Comparison of ENCODE assay signal across 1 cellular context in the genomic region with DNA sequence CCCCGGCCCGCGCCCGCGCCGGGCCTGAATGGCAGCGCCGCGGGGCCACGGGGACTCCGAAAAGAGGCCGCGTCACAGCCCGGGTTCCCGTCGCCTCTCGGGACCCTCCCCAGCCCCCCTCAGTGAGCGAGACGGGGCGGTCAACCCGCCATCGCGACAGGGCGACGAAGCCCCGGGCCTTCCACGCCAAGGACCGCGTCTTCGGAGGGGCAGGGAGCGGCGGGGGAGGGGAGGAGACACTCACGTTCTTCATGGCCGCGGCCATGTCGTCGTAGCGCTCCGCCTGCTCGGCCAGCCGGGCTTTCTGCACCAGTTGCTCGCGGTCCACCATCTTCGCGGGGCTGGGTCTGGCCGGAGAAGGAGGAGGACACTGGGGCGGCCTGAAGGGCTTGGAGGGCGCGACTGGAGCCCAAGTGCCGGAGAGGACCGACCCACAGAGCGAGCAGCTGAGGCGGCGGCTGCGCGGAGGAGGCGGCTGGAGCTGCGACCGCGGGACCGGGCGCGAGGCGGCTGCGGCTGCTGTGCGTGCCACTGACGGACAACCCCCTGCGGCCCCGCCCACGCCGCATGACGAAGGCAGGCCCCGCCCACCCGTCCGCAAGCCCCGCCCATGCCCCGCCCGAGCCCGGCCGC.
A peak's percentile ranks its signal among the peaks of the same experiment; 100 is the strongest.
TF ChIP-seq lines count a peak whose summit lies in the region.

A gene (minus strand): TSS at position 514 of the 633 bp plus-strand sequence. CDS start 183 bp downstream, at position 331.

TF ChIP-seq in K562, 482 proteins besides CTCF, POLR2A, EP300 and RAD21 (continued from another document and continues in another):
- TF ChIP-seq, protein P1, sequence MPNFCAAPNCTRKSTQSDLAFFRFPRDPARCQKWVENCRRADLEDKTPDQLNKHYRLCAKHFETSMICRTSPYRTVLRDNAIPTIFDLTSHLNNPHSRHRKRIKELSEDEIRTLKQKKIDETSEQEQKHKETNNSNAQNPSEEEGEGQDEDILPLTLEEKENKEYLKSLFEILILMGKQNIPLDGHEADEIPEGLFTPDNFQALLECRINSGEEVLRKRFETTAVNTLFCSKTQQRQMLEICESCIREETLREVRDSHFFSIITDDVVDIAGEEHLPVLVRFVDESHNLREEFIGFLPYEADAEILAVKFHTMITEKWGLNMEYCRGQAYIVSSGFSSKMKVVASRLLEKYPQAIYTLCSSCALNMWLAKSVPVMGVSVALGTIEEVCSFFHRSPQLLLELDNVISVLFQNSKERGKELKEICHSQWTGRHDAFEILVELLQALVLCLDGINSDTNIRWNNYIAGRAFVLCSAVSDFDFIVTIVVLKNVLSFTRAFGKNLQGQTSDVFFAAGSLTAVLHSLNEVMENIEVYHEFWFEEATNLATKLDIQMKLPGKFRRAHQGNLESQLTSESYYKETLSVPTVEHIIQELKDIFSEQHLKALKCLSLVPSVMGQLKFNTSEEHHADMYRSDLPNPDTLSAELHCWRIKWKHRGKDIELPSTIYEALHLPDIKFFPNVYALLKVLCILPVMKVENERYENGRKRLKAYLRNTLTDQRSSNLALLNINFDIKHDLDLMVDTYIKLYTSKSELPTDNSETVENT (CRISPR knock-in tag; IDR thresholded peaks at IDR 0.05) = peak; percentile 96
- TF ChIP-seq HNRNPH1 (optimal IDR thresholded peaks at IDR 0.05; ENCODE audit: low read depth, low read length) (no peak), ZNF57 (CRISPR knock-in tag; IDR thresholded peaks at IDR 0.05) (no peak), JUN (IDR thresholded peaks at IDR 0.05; ENCODE audit: borderline replicate concordance, low read depth, low read length) (peak; percentile 42; the same call in 1 of the 2 replicates), JUN (CRISPR knock-in tag; IDR thresholded peaks at IDR 0.05; ENCODE audit: borderline replicate concordance) (no peak), HDAC6 (IDR thresholded peaks at IDR 0.05; ENCODE audit: low read depth, low read length) (no peak), MAZ (CRISPR knock-in tag; conservative IDR thresholded peaks at IDR 0.05 in 1 of 2, IDR thresholded peaks at IDR 0.05 in 1 of 2) (peak; percentile 9 to 78; a peak in 3 of 4 replicates), ASH1L (IDR thresholded peaks at IDR 0.05; ENCODE audit: borderline replicate concordance, low read depth, partially characterized antibody) (no peak), GTF2A2 (tag; IDR thresholded peaks at IDR 0.05) (no peak), ZNF561 (CRISPR knock-in tag; conservative IDR thresholded peaks at IDR 0.05) (no peak), CCAR2 (IDR thresholded peaks at IDR 0.05; ENCODE audit: low read depth, low read length) (no peak), RNF2 (IDR thresholded peaks at IDR 0.05) (peak; percentile 15; the same call in 1 of the 2 replicates), CBX1 (IDR thresholded peaks at IDR 0.05; ENCODE audit: low read depth) (peak; percentile 40; the same call in 1 of the 2 replicates), PCBP2 (IDR thresholded peaks at IDR 0.05; ENCODE audit: low read depth, low read length, poor library complexity, severe bottlenecking) (peak; percentile 43), SMARCA4 (IDR thresholded peaks at IDR 0.05) (no peak), ZNF347 (CRISPR knock-in tag; IDR thresholded peaks at IDR 0.05; ENCODE audit: low read depth) (no peak), BACH1 (tag; IDR thresholded peaks at IDR 0.05) (no peak), ZNF133 (CRISPR knock-in tag; IDR thresholded peaks at IDR 0.05) (no peak), ARID1B (IDR thresholded peaks at IDR 0.05) (0 out of 2 replicates have a peak, but pooled peaks have one; percentile 2), MED1 (CRISPR knock-in tag; IDR thresholded peaks at IDR 0.05; ENCODE audit: borderline replicate concordance) (no peak), KLF16 (IDR thresholded peaks at IDR 0.05) (no peak), POU5F1 (IDR thresholded peaks at IDR 0.05; ENCODE audit: borderline replicate concordance, low read depth, low read length, partially characterized antibody) (no peak), HDAC1 (IDR thresholded peaks at IDR 0.05) (peak; percentile 55 to 99; a peak in 3 of 4 replicates), PHB (CRISPR knock-in tag; IDR thresholded peaks at IDR 0.05) (peak; percentile 86), ETS2 (tag; IDR thresholded peaks at IDR 0.05; ENCODE audit: borderline replicate concordance, poor library complexity, severe bottlenecking) (no peak), ESRRA (IDR thresholded peaks at IDR 0.05; ENCODE audit: borderline replicate concordance, low read depth) (no peak; the same call in 1 of the 2 replicates), SRSF1 (IDR thresholded peaks at IDR 0.05; ENCODE audit: low read depth, low read length) (no peak), KLF6 (CRISPR knock-in tag; IDR thresholded peaks at IDR 0.05; ENCODE audit: borderline replicate concordance) (no peak), FOXM1 (IDR thresholded peaks at IDR 0.05; ENCODE audit: low read depth) (no peak), FOXM1 (CRISPR knock-in tag; IDR thresholded peaks at IDR 0.05; ENCODE audit: low read depth) (no peak), ZNF75A (CRISPR knock-in tag; IDR thresholded peaks at IDR 0.05) (no peak), ZNF3 (CRISPR knock-in tag; IDR thresholded peaks at IDR 0.05) (no peak), ZNF184 (CRISPR knock-in tag; IDR thresholded peaks at IDR 0.05) (no peak)
- TF ChIP-seq, protein P2, sequence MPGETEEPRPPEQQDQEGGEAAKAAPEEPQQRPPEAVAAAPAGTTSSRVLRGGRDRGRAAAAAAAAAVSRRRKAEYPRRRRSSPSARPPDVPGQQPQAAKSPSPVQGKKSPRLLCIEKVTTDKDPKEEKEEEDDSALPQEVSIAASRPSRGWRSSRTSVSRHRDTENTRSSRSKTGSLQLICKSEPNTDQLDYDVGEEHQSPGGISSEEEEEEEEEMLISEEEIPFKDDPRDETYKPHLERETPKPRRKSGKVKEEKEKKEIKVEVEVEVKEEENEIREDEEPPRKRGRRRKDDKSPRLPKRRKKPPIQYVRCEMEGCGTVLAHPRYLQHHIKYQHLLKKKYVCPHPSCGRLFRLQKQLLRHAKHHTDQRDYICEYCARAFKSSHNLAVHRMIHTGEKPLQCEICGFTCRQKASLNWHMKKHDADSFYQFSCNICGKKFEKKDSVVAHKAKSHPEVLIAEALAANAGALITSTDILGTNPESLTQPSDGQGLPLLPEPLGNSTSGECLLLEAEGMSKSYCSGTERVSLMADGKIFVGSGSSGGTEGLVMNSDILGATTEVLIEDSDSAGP (CRISPR knock-in tag; IDR thresholded peaks at IDR 0.05) = peak; percentile 52
- TF ChIP-seq, protein P3, sequence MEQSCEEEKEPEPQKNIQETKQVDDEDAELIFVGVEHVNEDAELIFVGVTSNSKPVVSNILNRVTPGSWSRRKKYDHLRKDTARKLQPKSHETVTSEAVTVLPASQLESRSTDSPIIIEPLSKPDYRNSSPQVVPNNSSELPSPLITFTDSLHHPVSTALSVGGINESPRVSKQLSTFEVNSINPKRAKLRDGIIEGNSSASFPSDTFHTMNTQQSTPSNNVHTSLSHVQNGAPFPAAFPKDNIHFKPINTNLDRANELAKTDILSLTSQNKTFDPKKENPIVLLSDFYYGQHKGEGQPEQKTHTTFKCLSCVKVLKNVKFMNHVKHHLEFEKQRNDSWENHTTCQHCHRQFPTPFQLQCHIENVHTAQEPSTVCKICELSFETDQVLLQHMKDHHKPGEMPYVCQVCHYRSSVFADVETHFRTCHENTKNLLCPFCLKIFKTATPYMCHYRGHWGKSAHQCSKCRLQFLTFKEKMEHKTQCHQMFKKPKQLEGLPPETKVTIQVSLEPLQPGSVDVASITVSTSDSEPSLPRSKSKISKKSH (CRISPR knock-in tag; IDR thresholded peaks at IDR 0.05) = 0 out of 2 replicates have a peak, but pooled peaks have one; percentile 37
- TF ChIP-seq, protein P4, sequence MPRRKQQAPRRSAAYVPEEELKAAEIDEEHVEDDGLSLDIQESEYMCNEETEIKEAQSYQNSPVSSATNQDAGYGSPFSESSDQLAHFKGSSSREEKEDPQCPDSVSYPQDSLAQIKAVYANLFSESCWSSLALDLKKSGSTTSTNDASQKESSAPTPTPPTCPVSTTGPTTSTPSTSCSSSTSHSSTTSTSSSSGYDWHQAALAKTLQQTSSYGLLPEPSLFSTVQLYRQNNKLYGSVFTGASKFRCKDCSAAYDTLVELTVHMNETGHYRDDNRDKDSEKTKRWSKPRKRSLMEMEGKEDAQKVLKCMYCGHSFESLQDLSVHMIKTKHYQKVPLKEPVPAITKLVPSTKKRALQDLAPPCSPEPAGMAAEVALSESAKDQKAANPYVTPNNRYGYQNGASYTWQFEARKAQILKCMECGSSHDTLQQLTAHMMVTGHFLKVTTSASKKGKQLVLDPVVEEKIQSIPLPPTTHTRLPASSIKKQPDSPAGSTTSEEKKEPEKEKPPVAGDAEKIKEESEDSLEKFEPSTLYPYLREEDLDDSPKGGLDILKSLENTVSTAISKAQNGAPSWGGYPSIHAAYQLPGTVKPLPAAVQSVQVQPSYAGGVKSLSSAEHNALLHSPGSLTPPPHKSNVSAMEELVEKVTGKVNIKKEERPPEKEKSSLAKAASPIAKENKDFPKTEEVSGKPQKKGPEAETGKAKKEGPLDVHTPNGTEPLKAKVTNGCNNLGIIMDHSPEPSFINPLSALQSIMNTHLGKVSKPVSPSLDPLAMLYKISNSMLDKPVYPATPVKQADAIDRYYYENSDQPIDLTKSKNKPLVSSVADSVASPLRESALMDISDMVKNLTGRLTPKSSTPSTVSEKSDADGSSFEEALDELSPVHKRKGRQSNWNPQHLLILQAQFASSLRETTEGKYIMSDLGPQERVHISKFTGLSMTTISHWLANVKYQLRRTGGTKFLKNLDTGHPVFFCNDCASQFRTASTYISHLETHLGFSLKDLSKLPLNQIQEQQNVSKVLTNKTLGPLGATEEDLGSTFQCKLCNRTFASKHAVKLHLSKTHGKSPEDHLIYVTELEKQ (CRISPR knock-in tag; IDR thresholded peaks at IDR 0.05) = no peak
- TF ChIP-seq, protein P5, sequence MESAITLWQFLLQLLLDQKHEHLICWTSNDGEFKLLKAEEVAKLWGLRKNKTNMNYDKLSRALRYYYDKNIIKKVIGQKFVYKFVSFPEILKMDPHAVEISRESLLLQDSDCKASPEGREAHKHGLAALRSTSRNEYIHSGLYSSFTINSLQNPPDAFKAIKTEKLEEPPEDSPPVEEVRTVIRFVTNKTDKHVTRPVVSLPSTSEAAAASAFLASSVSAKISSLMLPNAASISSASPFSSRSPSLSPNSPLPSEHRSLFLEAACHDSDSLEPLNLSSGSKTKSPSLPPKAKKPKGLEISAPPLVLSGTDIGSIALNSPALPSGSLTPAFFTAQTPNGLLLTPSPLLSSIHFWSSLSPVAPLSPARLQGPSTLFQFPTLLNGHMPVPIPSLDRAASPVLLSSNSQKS (CRISPR knock-in tag; IDR thresholded peaks at IDR 0.05) = 0 out of 2 replicates have a peak, but pooled peaks have one; percentile 42
- TF ChIP-seq, protein P6, sequence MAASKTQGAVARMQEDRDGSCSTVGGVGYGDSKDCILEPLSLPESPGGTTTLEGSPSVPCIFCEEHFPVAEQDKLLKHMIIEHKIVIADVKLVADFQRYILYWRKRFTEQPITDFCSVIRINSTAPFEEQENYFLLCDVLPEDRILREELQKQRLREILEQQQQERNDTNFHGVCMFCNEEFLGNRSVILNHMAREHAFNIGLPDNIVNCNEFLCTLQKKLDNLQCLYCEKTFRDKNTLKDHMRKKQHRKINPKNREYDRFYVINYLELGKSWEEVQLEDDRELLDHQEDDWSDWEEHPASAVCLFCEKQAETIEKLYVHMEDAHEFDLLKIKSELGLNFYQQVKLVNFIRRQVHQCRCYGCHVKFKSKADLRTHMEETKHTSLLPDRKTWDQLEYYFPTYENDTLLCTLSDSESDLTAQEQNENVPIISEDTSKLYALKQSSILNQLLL (CRISPR knock-in tag; IDR thresholded peaks at IDR 0.05; ENCODE audit: borderline replicate concordance) = no peak
- TF ChIP-seq, protein P7, sequence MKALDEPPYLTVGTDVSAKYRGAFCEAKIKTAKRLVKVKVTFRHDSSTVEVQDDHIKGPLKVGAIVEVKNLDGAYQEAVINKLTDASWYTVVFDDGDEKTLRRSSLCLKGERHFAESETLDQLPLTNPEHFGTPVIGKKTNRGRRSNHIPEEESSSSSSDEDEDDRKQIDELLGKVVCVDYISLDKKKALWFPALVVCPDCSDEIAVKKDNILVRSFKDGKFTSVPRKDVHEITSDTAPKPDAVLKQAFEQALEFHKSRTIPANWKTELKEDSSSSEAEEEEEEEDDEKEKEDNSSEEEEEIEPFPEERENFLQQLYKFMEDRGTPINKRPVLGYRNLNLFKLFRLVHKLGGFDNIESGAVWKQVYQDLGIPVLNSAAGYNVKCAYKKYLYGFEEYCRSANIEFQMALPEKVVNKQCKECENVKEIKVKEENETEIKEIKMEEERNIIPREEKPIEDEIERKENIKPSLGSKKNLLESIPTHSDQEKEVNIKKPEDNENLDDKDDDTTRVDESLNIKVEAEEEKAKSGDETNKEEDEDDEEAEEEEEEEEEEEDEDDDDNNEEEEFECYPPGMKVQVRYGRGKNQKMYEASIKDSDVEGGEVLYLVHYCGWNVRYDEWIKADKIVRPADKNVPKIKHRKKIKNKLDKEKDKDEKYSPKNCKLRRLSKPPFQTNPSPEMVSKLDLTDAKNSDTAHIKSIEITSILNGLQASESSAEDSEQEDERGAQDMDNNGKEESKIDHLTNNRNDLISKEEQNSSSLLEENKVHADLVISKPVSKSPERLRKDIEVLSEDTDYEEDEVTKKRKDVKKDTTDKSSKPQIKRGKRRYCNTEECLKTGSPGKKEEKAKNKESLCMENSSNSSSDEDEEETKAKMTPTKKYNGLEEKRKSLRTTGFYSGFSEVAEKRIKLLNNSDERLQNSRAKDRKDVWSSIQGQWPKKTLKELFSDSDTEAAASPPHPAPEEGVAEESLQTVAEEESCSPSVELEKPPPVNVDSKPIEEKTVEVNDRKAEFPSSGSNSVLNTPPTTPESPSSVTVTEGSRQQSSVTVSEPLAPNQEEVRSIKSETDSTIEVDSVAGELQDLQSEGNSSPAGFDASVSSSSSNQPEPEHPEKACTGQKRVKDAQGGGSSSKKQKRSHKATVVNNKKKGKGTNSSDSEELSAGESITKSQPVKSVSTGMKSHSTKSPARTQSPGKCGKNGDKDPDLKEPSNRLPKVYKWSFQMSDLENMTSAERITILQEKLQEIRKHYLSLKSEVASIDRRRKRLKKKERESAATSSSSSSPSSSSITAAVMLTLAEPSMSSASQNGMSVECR (CRISPR knock-in tag; IDR thresholded peaks at IDR 0.05) = peak; percentile 87
- TF ChIP-seq, protein P8, sequence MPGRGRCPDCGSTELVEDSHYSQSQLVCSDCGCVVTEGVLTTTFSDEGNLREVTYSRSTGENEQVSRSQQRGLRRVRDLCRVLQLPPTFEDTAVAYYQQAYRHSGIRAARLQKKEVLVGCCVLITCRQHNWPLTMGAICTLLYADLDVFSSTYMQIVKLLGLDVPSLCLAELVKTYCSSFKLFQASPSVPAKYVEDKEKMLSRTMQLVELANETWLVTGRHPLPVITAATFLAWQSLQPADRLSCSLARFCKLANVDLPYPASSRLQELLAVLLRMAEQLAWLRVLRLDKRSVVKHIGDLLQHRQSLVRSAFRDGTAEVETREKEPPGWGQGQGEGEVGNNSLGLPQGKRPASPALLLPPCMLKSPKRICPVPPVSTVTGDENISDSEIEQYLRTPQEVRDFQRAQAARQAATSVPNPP (IDR thresholded peaks at IDR 0.05; ENCODE audit: borderline replicate concordance, insufficient read depth, insufficient read length) = no peak
- TF ChIP-seq, protein P9, sequence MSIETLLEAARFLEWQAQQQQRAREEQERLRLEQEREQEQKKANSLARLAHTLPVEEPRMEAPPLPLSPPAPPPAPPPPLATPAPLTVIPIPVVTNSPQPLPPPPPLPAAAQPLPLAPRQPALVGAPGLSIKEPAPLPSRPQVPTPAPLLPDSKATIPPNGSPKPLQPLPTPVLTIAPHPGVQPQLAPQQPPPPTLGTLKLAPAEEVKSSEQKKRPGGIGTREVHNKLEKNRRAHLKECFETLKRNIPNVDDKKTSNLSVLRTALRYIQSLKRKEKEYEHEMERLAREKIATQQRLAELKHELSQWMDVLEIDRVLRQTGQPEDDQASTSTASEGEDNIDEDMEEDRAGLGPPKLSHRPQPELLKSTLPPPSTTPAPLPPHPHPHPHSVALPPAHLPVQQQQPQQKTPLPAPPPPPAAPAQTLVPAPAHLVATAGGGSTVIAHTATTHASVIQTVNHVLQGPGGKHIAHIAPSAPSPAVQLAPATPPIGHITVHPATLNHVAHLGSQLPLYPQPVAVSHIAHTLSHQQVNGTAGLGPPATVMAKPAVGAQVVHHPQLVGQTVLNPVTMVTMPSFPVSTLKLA (conservative IDR thresholded peaks at IDR 0.05) = peak; percentile 68 to 90
